Comparison of ENCODE assay signal across 34 cellular contexts in the genomic region with DNA sequence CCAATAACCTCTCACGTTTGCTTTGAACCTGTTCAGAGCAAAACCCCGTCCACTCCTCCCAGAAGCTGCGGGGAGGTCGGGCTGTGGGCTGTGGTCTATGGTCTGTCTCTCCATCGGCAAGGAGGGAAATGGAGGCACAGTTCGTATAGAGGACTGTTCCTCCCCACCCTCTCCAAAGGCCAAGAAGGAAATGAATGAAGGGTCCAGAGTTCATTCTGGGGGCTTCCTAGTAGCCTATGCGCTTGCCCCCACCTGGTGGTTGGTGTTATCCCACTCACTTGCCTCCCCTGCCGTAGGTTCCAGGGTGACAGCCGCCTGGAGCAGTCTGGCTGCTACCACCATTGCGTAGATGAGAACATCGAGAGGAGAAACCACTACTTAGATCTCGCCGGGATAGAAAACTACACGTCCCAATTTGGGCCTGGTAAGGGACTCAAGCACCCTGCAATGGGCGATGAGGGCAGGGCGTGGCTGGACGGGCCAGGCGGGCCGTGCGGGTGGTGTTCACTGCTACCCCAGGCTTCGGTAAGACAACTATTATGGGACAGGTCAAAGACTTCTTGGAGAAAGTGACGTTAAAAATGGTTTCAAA. TPM values are rescaled to one million over a fixed set of nuclear protein-coding genes. Genes with fewer than 3 reads are reported as not detected.
"Had no signal": no experiment of that assay in that cellular context is flagged by ENCODE, and none has a peak within 500 bp of the region (broad histone marks: within the 10 kb centered on the region; RNA-seq: fewer than 3 reads in every experiment).

No MANE protein-coding gene starts in this region.

- H3K4me1 ChIP-seq: neural progenitor cell, parathyroid adenoma, testis, uterus had no signal

- ATAC-seq: naive thymus-derived CD8-positive, alpha-beta T cell; psoas muscle; right cardiac atrium; sciatic nerve; stimulated activated memory B cell treated with anti-CD40 and anti-IgM and Interleukin-4, amounts not matched to agents 10 μg/mL and 1 μg/mL and 100 μg/mL, for 72 hours; stimulated activated naive CD8-positive, alpha-beta T cell treated with anti-CD3 and anti-CD28 coated beads, Interleukin-15, amount 100 ng/mL, for 72 hours; stimulated activated naive CD8-positive, alpha-beta T cell treated with anti-CD3 and anti-CD28 coated beads, Interleukin-15, Interleukin-2, amounts not matched to agents 100 U/mL and 50 U/mL, for 24 hours; upper lobe of right lung had no signal

- H3K36me3 Mint-ChIP-seq: natural killer cell treated with Interleukin-12 subunit alpha and Interleukin-12 subunit beta and Interleukin-15 and Interleukin-18, amount 100 ng/mL, for 72 hours; stimulated activated memory B cell treated with anti-CD40 and anti-IgM and Interleukin-4, amounts not matched to agents 10 μg/mL and 1 μg/mL and 100 μg/mL, for 72 hours had no signal

- H3K27me3 Mint-ChIP-seq: progenitor cell of endocrine pancreas; stimulated activated memory B cell treated with anti-CD40 and anti-IgM and Interleukin-4, amounts not matched to agents 10 μg/mL and 1 μg/mL and 100 μg/mL, for 72 hours; stimulated activated naive CD8-positive, alpha-beta T cell treated with anti-CD3 and anti-CD28 coated beads, Interleukin-15, amount 100 ng/mL, for 72 hours; type B pancreatic cell had no signal

- H3K9ac ChIP-seq: neural progenitor cell, parathyroid adenoma had no signal

- H3K79me2 ChIP-seq: parathyroid adenoma had no signal

- H3K9me3 Mint-ChIP-seq: naive thymus-derived CD8-positive, alpha-beta T cell; natural killer cell treated with Interleukin-12 subunit alpha and Interleukin-12 subunit beta and Interleukin-15 and Interleukin-18, amount 100 ng/mL, for 72 hours; neural progenitor cell; stimulated activated memory B cell treated with anti-CD40 and anti-IgM and Interleukin-4, amounts not matched to agents 10 μg/mL and 1 μg/mL and 100 μg/mL, for 72 hours; stimulated activated naive CD8-positive, alpha-beta T cell treated with anti-CD3 and anti-CD28 coated beads, Interleukin-15, amount 100 ng/mL, for 72 hours; type B pancreatic cell had no signal

- H3K4me3 Mint-ChIP-seq: naive thymus-derived CD8-positive, alpha-beta T cell; natural killer cell treated with Interleukin-12 subunit alpha and Interleukin-12 subunit beta and Interleukin-15 and Interleukin-18, amount 100 ng/mL, for 72 hours; neural progenitor cell; stimulated activated memory B cell treated with anti-CD40 and anti-IgM and Interleukin-4, amounts not matched to agents 10 μg/mL and 1 μg/mL and 100 μg/mL, for 72 hours; stimulated activated naive CD8-positive, alpha-beta T cell treated with anti-CD3 and anti-CD28 coated beads, Interleukin-15, amount 100 ng/mL, for 72 hours; type B pancreatic cell had no signal

- H3K9me3 ChIP-seq: ovary, psoas muscle, spleen, suprapubic skin, testis, tibial artery, transverse colon, upper lobe of right lung, uterus had no signal

- H3K27ac Mint-ChIP-seq: natural killer cell treated with Interleukin-12 subunit alpha and Interleukin-12 subunit beta and Interleukin-15 and Interleukin-18, amount 100 ng/mL, for 72 hours; neural progenitor cell; progenitor cell of endocrine pancreas; stimulated activated memory B cell treated with anti-CD40 and anti-IgM and Interleukin-4, amounts not matched to agents 10 μg/mL and 1 μg/mL and 100 μg/mL, for 72 hours; type B pancreatic cell had no signal

- H3K27me3 ChIP-seq: neural progenitor cell, ovary, spleen, suprapubic skin, testis, tibial artery, transverse colon, upper lobe of right lung, uterus had no signal

- H3K4me3 ChIP-seq: neural progenitor cell, ovary, psoas muscle, skin epidermis, smooth muscle cell, spleen, suprapubic skin, testis, tibial artery, transverse colon, upper lobe of right lung, uterus had no signal

- DNase-seq: naive thymus-derived CD8-positive, alpha-beta T cell; occipital lobe; ovary; posterior cingulate gyrus; psoas muscle; spleen; stimulated activated CD4-positive, alpha-beta T cell treated with anti-CD3 and anti-CD28 coated beads, Interleukin-12 subunit alpha, Interleukin-12 subunit beta, amount 100 ng/mL, for 4 hours; stimulated activated CD4-positive, alpha-beta T cell treated with anti-CD3 and anti-CD28 coated beads, Interleukin-1b, Interleukin-23, amount 100 ng/mL, for 48 hours; stimulated activated CD4-positive, alpha-beta T cell treated with anti-CD3 and anti-CD28 coated beads, Interleukin-4, amount 100 ng/mL, for 1 hour; stimulated activated CD4-positive, alpha-beta T cell treated with anti-CD3 and anti-CD28 coated beads, Interleukin-4, amount 100 ng/mL, for 4 hours; stimulated activated CD8-positive, alpha-beta memory T cell treated with anti-CD3 and anti-CD28 coated beads, Interleukin-4, amount 100 ng/mL, for 48 hours; stimulated activated naive CD4-positive, alpha-beta T cell; stimulated activated naive CD8-positive, alpha-beta T cell treated with anti-CD3 and anti-CD28 coated beads, Interleukin-15, amount 100 ng/mL, for 72 hours; stimulated activated naive CD8-positive, alpha-beta T cell treated with anti-CD3 and anti-CD28 coated beads, Interleukin-15, Interleukin-2, amounts not matched to agents 100 U/mL and 50 U/mL, for 24 hours; substantia nigra; testis; tibial artery; transverse colon; upper lobe of right lung; uterus had no signal

- H3K4me2 ChIP-seq: neural progenitor cell, smooth muscle cell had no signal

- H3K27ac ChIP-seq: neural progenitor cell, ovary, parathyroid adenoma, psoas muscle, skin epidermis, spleen, suprapubic skin, testis, tibial artery, transverse colon, upper lobe of right lung, uterus had no signal

- H2AFZ ChIP-seq: neural progenitor cell, parathyroid adenoma had no signal

- H3K36me3 ChIP-seq: neural progenitor cell, ovary, transverse colon, uterus had no signal

RNA-seq across cellular contexts. Expression of a gene that starts 49.0 kb away (rescaled TPM):
- total RNA-seq: osteoblast, progenitor cell of endocrine pancreas, renal cortical epithelial cell, smooth muscle cell had no signal
- polyA plus RNA-seq: neural cell, smooth muscle cell had no signal
